1 cellular context compared by ENCODE assay signal in genomic region chr4:7635971-7636508, GRCh38.
TF ChIP-seq lines count a peak whose summit lies in the region.

No MANE protein-coding gene starts in this region.

TF ChIP-seq in K562, 482 proteins besides CTCF, POLR2A, EP300 and RAD21 (continued from another document):
- TF ChIP-seq TCF15 (CRISPR knock-in tag; IDR thresholded peaks at IDR 0.05) (no peak), GTF2A2 (tag; IDR thresholded peaks at IDR 0.05) (no peak), KLF10 (CRISPR knock-in tag; IDR thresholded peaks at IDR 0.05) (no peak), DNMT1 (IDR thresholded peaks at IDR 0.05) (no peak)
